1 cellular context compared by ENCODE assay signal in the genomic region with DNA sequence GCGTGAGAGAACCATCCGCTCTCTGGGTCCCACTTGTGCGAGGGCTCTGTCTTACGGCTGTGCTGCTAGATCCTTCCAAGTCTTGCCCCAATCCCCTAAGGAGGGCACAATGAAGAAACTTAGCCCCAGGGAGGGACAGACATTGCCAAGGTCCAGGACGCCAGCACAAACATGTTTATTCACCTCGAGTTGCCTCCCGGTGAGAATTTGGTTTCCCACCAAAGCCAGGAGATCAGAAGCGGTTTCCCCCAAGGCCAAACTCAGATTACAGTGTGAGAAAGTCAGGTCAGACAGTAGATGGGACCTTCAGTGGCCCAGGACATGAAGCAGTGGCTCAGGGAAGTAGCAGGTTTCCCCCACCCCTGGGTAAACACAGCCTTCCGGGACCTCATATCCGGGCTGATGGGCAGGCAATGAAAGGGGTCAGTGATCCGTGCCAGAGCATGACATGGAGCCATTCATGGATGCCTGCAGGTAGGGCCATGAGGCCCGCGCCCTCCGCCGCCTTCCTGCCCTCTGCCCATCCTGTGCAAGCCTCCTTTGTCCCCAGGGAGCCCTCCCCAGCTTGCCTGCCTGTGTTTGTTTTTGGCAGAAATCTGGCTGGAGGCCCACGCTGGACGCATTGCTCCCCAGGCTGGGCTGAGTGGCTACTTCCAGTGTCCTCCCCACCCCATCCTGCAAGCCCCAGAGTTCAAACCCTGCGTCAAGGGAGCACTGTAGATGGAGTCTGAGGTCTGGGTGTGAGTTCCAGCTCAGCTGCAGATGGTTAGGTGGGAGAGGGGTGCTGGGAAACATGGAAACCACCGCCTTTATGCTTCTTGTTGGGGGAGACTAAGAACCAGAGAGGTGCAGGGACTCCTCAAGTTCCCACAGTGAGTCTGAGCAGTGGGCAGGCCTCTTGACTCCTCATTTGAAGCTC.
A peak's percentile ranks its signal among the peaks of the same experiment; 100 is the strongest.
TF ChIP-seq lines count a peak whose summit lies in the region.

No MANE protein-coding gene starts in this region.

TF ChIP-seq in HepG2, 621 proteins besides CTCF, POLR2A, EP300 and RAD21 (continued from another document and continues in another):
- peak; percentile 86; the same call in 1 of the 2 replicates for TF ChIP-seq ZNF619 (CRISPR knock-in tag; IDR thresholded peaks at IDR 0.05)
- TF ChIP-seq EED (CRISPR knock-in tag; IDR thresholded peaks at IDR 0.05) = no peak
- TF ChIP-seq, protein P1, sequence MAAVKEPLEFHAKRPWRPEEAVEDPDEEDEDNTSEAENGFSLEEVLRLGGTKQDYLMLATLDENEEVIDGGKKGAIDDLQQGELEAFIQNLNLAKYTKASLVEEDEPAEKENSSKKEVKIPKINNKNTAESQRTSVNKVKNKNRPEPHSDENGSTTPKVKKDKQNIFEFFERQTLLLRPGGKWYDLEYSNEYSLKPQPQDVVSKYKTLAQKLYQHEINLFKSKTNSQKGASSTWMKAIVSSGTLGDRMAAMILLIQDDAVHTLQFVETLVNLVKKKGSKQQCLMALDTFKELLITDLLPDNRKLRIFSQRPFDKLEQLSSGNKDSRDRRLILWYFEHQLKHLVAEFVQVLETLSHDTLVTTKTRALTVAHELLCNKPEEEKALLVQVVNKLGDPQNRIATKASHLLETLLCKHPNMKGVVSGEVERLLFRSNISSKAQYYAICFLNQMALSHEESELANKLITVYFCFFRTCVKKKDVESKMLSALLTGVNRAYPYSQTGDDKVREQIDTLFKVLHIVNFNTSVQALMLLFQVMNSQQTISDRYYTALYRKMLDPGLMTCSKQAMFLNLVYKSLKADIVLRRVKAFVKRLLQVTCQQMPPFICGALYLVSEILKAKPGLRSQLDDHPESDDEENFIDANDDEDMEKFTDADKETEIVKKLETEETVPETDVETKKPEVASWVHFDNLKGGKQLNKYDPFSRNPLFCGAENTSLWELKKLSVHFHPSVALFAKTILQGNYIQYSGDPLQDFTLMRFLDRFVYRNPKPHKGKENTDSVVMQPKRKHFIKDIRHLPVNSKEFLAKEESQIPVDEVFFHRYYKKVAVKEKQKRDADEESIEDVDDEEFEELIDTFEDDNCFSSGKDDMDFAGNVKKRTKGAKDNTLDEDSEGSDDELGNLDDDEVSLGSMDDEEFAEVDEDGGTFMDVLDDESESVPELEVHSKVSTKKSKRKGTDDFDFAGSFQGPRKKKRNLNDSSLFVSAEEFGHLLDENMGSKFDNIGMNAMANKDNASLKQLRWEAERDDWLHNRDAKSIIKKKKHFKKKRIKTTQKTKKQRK (IDR thresholded peaks at IDR 0.05; ENCODE audit: low read length) = no peak
- TF ChIP-seq, protein P2, sequence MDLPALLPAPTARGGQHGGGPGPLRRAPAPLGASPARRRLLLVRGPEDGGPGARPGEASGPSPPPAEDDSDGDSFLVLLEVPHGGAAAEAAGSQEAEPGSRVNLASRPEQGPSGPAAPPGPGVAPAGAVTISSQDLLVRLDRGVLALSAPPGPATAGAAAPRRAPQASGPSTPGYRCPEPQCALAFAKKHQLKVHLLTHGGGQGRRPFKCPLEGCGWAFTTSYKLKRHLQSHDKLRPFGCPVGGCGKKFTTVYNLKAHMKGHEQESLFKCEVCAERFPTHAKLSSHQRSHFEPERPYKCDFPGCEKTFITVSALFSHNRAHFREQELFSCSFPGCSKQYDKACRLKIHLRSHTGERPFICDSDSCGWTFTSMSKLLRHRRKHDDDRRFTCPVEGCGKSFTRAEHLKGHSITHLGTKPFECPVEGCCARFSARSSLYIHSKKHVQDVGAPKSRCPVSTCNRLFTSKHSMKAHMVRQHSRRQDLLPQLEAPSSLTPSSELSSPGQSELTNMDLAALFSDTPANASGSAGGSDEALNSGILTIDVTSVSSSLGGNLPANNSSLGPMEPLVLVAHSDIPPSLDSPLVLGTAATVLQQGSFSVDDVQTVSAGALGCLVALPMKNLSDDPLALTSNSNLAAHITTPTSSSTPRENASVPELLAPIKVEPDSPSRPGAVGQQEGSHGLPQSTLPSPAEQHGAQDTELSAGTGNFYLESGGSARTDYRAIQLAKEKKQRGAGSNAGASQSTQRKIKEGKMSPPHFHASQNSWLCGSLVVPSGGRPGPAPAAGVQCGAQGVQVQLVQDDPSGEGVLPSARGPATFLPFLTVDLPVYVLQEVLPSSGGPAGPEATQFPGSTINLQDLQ (CRISPR knock-in tag; IDR thresholded peaks at IDR 0.05) = peak; percentile 92
- TF ChIP-seq, protein P3, sequence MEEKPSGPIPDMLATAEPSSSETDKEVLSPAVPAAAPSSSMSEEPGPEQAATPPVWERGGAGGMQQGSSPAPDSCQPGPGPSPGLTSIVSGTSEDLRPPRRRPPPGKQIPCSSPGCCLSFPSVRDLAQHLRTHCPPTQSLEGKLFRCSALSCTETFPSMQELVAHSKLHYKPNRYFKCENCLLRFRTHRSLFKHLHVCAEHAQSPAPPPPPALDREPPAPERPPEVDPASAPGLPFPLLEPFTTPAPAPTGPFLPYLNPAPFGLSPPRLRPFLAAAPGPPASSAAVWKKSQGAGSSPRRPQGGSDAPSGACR (CRISPR knock-in tag; IDR thresholded peaks at IDR 0.05) = peak; percentile 97
- TF ChIP-seq SIN3B (IDR thresholded peaks at IDR 0.05; ENCODE audit: low read length) = no peak
- TF ChIP-seq WIZ (CRISPR knock-in tag; IDR thresholded peaks at IDR 0.05) = peak; percentile 77
- TF ChIP-seq, protein P4, sequence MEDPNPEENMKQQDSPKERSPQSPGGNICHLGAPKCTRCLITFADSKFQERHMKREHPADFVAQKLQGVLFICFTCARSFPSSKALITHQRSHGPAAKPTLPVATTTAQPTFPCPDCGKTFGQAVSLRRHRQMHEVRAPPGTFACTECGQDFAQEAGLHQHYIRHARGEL (CRISPR knock-in tag; IDR thresholded peaks at IDR 0.05) = no peak; the same call in 1 of the 2 replicates
- TF ChIP-seq, protein P5, sequence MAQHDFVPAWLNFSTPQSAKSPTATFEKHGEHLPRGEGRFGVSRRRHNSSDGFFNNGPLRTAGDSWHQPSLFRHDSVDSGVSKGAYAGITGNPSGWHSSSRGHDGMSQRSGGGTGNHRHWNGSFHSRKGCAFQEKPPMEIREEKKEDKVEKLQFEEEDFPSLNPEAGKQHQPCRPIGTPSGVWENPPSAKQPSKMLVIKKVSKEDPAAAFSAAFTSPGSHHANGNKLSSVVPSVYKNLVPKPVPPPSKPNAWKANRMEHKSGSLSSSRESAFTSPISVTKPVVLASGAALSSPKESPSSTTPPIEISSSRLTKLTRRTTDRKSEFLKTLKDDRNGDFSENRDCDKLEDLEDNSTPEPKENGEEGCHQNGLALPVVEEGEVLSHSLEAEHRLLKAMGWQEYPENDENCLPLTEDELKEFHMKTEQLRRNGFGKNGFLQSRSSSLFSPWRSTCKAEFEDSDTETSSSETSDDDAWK (CRISPR knock-in tag; IDR thresholded peaks at IDR 0.05) = no peak
- no peak for TF ChIP-seq ZNF138 (CRISPR knock-in tag; IDR thresholded peaks at IDR 0.05; ENCODE audit: low read depth)
- TF ChIP-seq, protein P6, sequence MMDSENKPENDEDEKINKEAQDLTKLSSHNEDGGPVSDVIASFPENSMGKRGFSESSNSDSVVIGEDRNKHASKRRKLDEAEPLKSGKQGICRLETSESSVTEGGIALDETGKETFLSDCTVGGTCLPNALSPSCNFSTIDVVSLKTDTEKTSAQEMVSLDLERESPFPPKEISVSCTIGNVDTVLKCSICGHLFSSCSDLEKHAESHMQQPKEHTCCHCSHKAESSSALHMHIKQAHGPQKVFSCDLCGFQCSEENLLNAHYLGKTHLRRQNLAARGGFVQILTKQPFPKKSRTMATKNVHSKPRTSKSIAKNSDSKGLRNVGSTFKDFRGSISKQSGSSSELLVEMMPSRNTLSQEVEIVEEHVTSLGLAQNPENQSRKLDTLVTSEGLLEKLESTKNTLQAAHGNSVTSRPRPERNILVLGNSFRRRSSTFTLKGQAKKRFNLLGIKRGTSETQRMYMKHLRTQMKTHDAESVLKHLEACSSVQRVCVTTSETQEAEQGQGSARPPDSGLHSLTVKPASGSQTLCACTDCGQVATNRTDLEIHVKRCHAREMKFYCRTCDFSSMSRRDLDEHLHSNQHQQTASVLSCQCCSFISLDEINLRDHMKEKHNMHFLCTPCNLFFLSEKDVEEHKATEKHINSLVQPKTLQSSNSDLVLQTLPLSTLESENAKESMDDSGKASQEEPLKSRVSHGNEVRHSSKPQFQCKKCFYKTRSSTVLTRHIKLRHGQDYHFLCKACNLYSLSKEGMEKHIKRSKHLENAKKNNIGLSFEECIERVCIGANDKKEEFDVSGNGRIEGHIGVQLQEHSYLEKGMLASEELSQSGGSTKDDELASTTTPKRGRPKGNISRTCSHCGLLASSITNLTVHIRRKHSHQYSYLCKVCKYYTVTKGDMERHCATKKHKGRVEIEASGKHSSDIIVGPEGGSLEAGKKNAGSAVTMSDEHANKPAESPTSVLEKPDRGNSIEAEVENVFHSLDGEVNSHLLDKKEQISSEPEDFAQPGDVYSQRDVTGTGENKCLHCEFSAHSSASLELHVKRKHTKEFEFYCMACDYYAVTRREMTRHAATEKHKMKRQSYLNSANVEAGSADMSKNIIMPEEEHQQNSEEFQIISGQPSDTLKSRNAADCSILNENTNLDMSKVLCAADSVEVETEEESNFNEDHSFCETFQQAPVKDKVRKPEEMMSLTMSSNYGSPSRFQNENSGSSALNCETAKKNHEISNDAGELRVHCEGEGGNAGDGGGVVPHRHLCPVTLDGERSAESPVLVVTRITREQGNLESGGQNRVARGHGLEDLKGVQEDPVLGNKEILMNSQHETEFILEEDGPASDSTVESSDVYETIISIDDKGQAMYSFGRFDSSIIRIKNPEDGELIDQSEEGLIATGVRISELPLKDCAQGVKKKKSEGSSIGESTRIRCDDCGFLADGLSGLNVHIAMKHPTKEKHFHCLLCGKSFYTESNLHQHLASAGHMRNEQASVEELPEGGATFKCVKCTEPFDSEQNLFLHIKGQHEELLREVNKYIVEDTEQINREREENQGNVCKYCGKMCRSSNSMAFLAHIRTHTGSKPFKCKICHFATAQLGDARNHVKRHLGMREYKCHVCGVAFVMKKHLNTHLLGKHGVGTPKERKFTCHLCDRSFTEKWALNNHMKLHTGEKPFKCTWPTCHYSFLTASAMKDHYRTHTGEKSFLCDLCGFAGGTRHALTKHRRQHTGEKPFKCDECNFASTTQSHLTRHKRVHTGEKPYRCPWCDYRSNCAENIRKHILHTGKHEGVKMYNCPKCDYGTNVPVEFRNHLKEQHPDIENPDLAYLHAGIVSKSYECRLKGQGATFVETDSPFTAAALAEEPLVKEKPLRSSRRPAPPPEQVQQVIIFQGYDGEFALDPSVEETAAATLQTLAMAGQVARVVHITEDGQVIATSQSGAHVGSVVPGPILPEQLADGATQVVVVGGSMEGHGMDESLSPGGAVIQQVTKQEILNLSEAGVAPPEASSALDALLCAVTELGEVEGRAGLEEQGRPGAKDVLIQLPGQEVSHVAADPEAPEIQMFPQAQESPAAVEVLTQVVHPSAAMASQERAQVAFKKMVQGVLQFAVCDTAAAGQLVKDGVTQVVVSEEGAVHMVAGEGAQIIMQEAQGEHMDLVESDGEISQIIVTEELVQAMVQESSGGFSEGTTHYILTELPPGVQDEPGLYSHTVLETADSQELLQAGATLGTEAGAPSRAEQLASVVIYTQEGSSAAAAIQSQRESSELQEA (CRISPR knock-in tag; IDR thresholded peaks at IDR 0.05; ENCODE audit: not compliant biosample characterization) = peak; percentile 55
- TF ChIP-seq GATAD1 (CRISPR knock-in tag; IDR thresholded peaks at IDR 0.05) = peak; percentile 76
- no peak; the same call in 1 of the 2 replicates for TF ChIP-seq ZFP90 (CRISPR knock-in tag; IDR thresholded peaks at IDR 0.05; ENCODE audit: borderline replicate concordance)
- peak; percentile 99 for TF ChIP-seq TBX2 (CRISPR knock-in tag; IDR thresholded peaks at IDR 0.05; ENCODE audit: borderline replicate concordance)
- TF ChIP-seq ZNF777 (CRISPR knock-in tag; IDR thresholded peaks at IDR 0.05) = no peak
- TF ChIP-seq, protein P7, sequence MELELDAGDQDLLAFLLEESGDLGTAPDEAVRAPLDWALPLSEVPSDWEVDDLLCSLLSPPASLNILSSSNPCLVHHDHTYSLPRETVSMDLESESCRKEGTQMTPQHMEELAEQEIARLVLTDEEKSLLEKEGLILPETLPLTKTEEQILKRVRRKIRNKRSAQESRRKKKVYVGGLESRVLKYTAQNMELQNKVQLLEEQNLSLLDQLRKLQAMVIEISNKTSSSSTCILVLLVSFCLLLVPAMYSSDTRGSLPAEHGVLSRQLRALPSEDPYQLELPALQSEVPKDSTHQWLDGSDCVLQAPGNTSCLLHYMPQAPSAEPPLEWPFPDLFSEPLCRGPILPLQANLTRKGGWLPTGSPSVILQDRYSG (CRISPR knock-in tag; IDR thresholded peaks at IDR 0.05) = no peak
- peak; percentile 57 for TF ChIP-seq TGIF2 (CRISPR knock-in tag; IDR thresholded peaks at IDR 0.05)
- TF ChIP-seq ZNF317 (CRISPR knock-in tag; IDR thresholded peaks at IDR 0.05) = peak; percentile 93
- TF ChIP-seq, protein P8, sequence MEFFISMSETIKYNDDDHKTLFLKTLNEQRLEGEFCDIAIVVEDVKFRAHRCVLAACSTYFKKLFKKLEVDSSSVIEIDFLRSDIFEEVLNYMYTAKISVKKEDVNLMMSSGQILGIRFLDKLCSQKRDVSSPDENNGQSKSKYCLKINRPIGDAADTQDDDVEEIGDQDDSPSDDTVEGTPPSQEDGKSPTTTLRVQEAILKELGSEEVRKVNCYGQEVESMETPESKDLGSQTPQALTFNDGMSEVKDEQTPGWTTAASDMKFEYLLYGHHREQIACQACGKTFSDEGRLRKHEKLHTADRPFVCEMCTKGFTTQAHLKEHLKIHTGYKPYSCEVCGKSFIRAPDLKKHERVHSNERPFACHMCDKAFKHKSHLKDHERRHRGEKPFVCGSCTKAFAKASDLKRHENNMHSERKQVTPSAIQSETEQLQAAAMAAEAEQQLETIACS (CRISPR knock-in tag; IDR thresholded peaks at IDR 0.05) = no peak
- TF ChIP-seq, protein P9, sequence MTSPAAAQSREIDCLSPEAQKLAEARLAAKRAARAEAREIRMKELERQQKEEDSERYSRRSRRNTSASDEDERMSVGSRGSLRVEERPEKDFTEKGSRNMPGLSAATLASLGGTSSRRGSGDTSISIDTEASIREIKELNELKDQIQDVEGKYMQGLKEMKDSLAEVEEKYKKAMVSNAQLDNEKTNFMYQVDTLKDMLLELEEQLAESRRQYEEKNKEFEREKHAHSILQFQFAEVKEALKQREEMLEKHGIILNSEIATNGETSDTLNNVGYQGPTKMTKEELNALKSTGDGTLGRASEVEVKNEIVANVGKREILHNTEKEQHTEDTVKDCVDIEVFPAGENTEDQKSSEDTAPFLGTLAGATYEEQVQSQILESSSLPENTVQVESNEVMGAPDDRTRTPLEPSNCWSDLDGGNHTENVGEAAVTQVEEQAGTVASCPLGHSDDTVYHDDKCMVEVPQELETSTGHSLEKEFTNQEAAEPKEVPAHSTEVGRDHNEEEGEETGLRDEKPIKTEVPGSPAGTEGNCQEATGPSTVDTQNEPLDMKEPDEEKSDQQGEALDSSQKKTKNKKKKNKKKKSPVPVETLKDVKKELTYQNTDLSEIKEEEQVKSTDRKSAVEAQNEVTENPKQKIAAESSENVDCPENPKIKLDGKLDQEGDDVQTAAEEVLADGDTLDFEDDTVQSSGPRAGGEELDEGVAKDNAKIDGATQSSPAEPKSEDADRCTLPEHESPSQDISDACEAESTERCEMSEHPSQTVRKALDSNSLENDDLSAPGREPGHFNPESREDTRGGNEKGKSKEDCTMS (CRISPR knock-in tag; conservative IDR thresholded peaks at IDR 0.05) = 0 out of 2 replicates have a peak, but pooled peaks have one; percentile 13
